19 cellular contexts compared by ENCODE assay signal in the genomic region with DNA sequence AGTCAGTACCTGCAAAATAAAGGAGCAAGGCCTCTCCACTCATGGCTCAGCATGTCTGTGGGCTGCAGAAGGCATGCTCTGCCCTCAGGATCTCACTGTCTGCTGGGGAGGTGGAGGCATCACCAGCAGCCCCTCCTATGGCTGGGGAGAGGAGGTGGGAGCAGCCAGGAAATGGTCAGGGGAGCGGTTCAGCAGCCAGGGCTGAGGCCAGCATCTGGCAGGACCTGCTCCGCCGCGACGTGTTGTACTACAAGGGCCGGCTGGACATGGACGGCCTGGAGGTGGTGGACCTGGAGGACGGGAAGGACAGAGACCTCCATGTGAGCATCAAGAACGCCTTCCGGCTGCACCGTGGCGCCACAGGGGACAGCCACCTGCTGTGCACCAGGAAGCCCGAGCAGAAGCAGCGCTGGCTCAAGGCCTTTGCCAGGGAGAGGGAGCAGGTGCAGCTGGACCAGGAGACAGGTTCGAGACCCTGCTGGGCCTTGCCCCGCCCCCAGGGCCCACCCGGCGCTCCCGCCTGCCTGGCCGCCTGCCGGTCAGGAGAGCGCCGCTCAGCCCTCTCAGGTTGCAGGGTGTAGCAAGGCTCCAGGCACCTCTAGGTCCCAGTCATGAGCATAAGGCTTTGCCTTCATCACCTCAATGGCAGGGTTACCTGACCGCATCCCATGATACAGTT. TPM values are rescaled to one million over a fixed set of nuclear protein-coding genes. Genes with fewer than 3 reads are reported as not detected.
DNase-seq lines count a peak whose midpoint lies in the region; ATAC-seq and TF ChIP-seq lines count a peak whose summit lies in the region.
"Had no signal": no experiment of that assay in that cellular context is flagged by ENCODE, and none has a peak within 500 bp of the region (broad histone marks: within the 10 kb centered on the region; RNA-seq: fewer than 3 reads in every experiment).

No MANE protein-coding gene starts in this region.

- H3K36me3 Mint-ChIP-seq in activated T-cell treated with anti-CD3 and anti-CD28 coated beads, Interleukin-2, amount 50 U/mL, for 24 hours (ENCODE audit: low read depth), result peaks cover 27% of the 10 kb centered on the region
- H3K36me3 Mint-ChIP-seq in endodermal cell (ENCODE audit: low read depth) (peaks cover 31% of the 10 kb centered on the region), neural crest cell (ENCODE audit: low read depth) (peaks cover 4% of the 10 kb centered on the region)
- peaks cover 29% of the 10 kb centered on the region for H3K36me3 Mint-ChIP-seq in stimulated activated memory B cell treated with anti-CD40 and anti-IgM and Interleukin-4, amounts not matched to agents 10 μg/mL and 1 μg/mL and 100 μg/mL, for 72 hours

- H3K9ac ChIP-seq in endodermal cell (ENCODE audit: extremely low read depth, low read length, poor library complexity, severe bottlenecking), result no peak overlapping the region
- H3K9ac ChIP-seq: BLaER1 treated with 17β-estradiol and CSF1 and Interleukin-3, amounts not matched to agents 10 nM and 100 nM had no signal

- H3K36me3 ChIP-seq in endodermal cell (ENCODE audit: control insufficient read depth, insufficient read depth, low read length) (peaks cover 57% of the 10 kb centered on the region), suprapubic skin (peaks cover 77% of the 10 kb centered on the region)

- no peak for DNase-seq in activated T-cell treated with anti-CD3 and anti-CD28 coated beads, Interleukin-2, amount 50 U/mL, for 24 hours
- DNase-seq in activated T-cell treated with anti-CD3 and anti-CD28 coated beads, Interleukin-2, amount 50 U/mL, for 1 hour, result no peak
- DNase-seq in endodermal cell (peak; percentile 48), neural crest cell (ENCODE audit: low read depth, low spot score) (no peak), suprapubic skin (ENCODE audit: low spot score in 2 of 2) (peak; percentile 50 to 73), OCI-M1 (lab: John Stamatoyannopoulos, UW) (no peak)
- DNase-seq: EL; NCI-H1092; NCI-H1694; NCI-H2107; NCI-H226; NCI-H526; NK-92 treated with Interleukin-12 subunit alpha and Interleukin-12 subunit beta, amount 100 ng/mL, for 24 hours; PC-3 had no signal

- H3K27me3 Mint-ChIP-seq in activated T-cell treated with anti-CD3 and anti-CD28 coated beads, Interleukin-2, amount 50 U/mL, for 24 hours, result peaks cover 6% of the 10 kb centered on the region
- peaks cover under 1% of the 10 kb centered on the region for H3K27me3 Mint-ChIP-seq in endodermal cell (ENCODE audit: insufficient read depth)
- no peaks in the 10 kb centered on the region for H3K27me3 Mint-ChIP-seq in neural crest cell (ENCODE audit: low read depth)
- peaks cover 25% of the 10 kb centered on the region for H3K27me3 Mint-ChIP-seq in stimulated activated memory B cell treated with anti-CD40 and anti-IgM and Interleukin-4, amounts not matched to agents 10 μg/mL and 1 μg/mL and 100 μg/mL, for 72 hours

- TF ChIP-seq CTCF in endodermal cell (conservative IDR thresholded peaks at IDR 0.05) (no peak), neural crest cell (conservative IDR thresholded peaks at IDR 0.05) (no peak), suprapubic skin (IDR thresholded peaks at IDR 0.05) (no peak)

- TF ChIP-seq POLR2A in suprapubic skin (IDR thresholded peaks at IDR 0.05), result no peak

- H3K27me3 ChIP-seq in endodermal cell (ENCODE audit: control insufficient read depth, insufficient read depth, low read length, poor library complexity, severe bottlenecking) (no peaks in the 10 kb centered on the region), suprapubic skin (no peaks in the 10 kb centered on the region)

- no peaks in the 10 kb centered on the region for H3K9me3 ChIP-seq in endodermal cell (ENCODE audit: control insufficient read depth, low read length)
- H3K9me3 ChIP-seq in suprapubic skin, result no peaks in the 10 kb centered on the region
- H3K9me3 ChIP-seq: BLaER1 treated with 17β-estradiol and CSF1 and Interleukin-3, amounts not matched to agents 10 nM and 100 nM had no signal

- H3K4me3 ChIP-seq in endodermal cell (ENCODE audit: low read length) (no peak overlapping the region), suprapubic skin (no peak overlapping the region)
- H3K4me3 ChIP-seq: BLaER1 treated with 17β-estradiol and CSF1 and Interleukin-3, amounts not matched to agents 10 nM and 100 nM; K562 had no signal

- no peak overlapping the region for H3K4me3 Mint-ChIP-seq in activated T-cell treated with anti-CD3 and anti-CD28 coated beads, Interleukin-2, amount 50 U/mL, for 24 hours
- no peak overlapping the region for H3K4me3 Mint-ChIP-seq in endodermal cell
- peak overlapping the region; percentile 12 for H3K4me3 Mint-ChIP-seq in neural crest cell
- no peak overlapping the region for H3K4me3 Mint-ChIP-seq in stimulated activated memory B cell treated with anti-CD40 and anti-IgM and Interleukin-4, amounts not matched to agents 10 μg/mL and 1 μg/mL and 100 μg/mL, for 72 hours

- H3K4me1 ChIP-seq in endodermal cell (ENCODE audit: control insufficient read depth, insufficient read depth, low read length) (no peaks in the 10 kb centered on the region), suprapubic skin (peaks cover 4% of the 10 kb centered on the region)

- H3K9me3 Mint-ChIP-seq in activated T-cell treated with anti-CD3 and anti-CD28 coated beads, Interleukin-2, amount 50 U/mL, for 24 hours, result no peaks in the 10 kb centered on the region
- H3K9me3 Mint-ChIP-seq in endodermal cell (no peaks in the 10 kb centered on the region), neural crest cell (no peaks in the 10 kb centered on the region)
- H3K9me3 Mint-ChIP-seq in stimulated activated memory B cell treated with anti-CD40 and anti-IgM and Interleukin-4, amounts not matched to agents 10 μg/mL and 1 μg/mL and 100 μg/mL, for 72 hours, result no peaks in the 10 kb centered on the region

- no peak for ATAC-seq in stimulated activated memory B cell treated with anti-CD40 and anti-IgM and Interleukin-4, amounts not matched to agents 10 μg/mL and 1 μg/mL and 100 μg/mL, for 72 hours
- ATAC-seq in GM21423 (IDR thresholded peaks at IDR 0.05; ENCODE audit: unreplicated experiment), result no peak
- ATAC-seq: K562, PC-3 had no signal

- H3K27ac Mint-ChIP-seq in activated T-cell treated with anti-CD3 and anti-CD28 coated beads, Interleukin-2, amount 50 U/mL, for 24 hours, result peak overlapping the region; percentile 16
- H3K27ac Mint-ChIP-seq in endodermal cell (no peak overlapping the region), neural crest cell (ENCODE audit: unreplicated experiment) (no peak overlapping the region)
- H3K27ac Mint-ChIP-seq in stimulated activated memory B cell treated with anti-CD40 and anti-IgM and Interleukin-4, amounts not matched to agents 10 μg/mL and 1 μg/mL and 100 μg/mL, for 72 hours, result no peak overlapping the region

- 91% methylated on average over 18 to 24 of the region's 24 CpGs for WGBS in endodermal cell (ENCODE audit: insufficient coverage in 1 of 2, insufficient read length in 1 of 2), 2 experiments
- WGBS in suprapubic skin, result 100% methylated on average over 1 of the region's 24 CpGs

- H3K4me1 Mint-ChIP-seq in activated T-cell treated with anti-CD3 and anti-CD28 coated beads, Interleukin-2, amount 50 U/mL, for 24 hours (ENCODE audit: low read depth), result peaks cover 28% of the 10 kb centered on the region
- H3K4me1 Mint-ChIP-seq in endodermal cell (peaks cover 3% of the 10 kb centered on the region), neural crest cell (no peaks in the 10 kb centered on the region)
- H3K4me1 Mint-ChIP-seq in stimulated activated memory B cell treated with anti-CD40 and anti-IgM and Interleukin-4, amounts not matched to agents 10 μg/mL and 1 μg/mL and 100 μg/mL, for 72 hours, result peaks cover 17% of the 10 kb centered on the region

- H3K27ac ChIP-seq in endodermal cell (ENCODE audit: low read depth, low read length) (no peak overlapping the region), suprapubic skin (no peak overlapping the region)
- H3K27ac ChIP-seq: 22Rv1; BLaER1 treated with 17β-estradiol and CSF1 and Interleukin-3, amounts not matched to agents 10 nM and 100 nM had no signal

- no peak for TF ChIP-seq EP300 in suprapubic skin (IDR thresholded peaks at IDR 0.05)

RNA-seq across cellular contexts. Expression of a gene that starts 49.0 kb away (rescaled TPM):
- total RNA-seq in endodermal cell, result 10 to 100 TPM; 77.5 to 77.6 TPM
- 115 TPM for polyA plus RNA-seq in endodermal cell (2013, experiment 1 of 2)
- polyA plus RNA-seq in endodermal cell (2013, experiment 2 of 2), result 105 TPM
- 154 and 159 TPM in 2 replicates for total RNA-seq in neural crest cell
- 100 to 1,000 TPM in 2 of 4 donors, 10 to 100 TPM in 2; 70.4 to 130 (median 99.0) TPM for total RNA-seq in suprapubic skin

Comparison
In these comparisons a context has a peak if more than half of its experiments do, and no peak if none do; other contexts are left out.
1. DNase-seq: peak in endodermal cell (single experiment) and suprapubic skin (2 of 2); none in activated T-cell treated with anti-CD3 and anti-CD28 coated beads, Interleukin-2, amount 50 U/mL, for 24 hours (single experiment), activated T-cell treated with anti-CD3 and anti-CD28 coated beads, Interleukin-2, amount 50 U/mL, for 1 hour (single experiment), neural crest cell (single experiment) and OCI-M1 (single experiment).